Comparison of ENCODE assay signal across 35 cellular contexts in genomic region chr1:5798904-5799303, GRCh38.
"Had no signal": no experiment of that assay in that cellular context is flagged by ENCODE, and none has a peak within 500 bp of the region (broad histone marks: within the 10 kb centered on the region; RNA-seq: fewer than 3 reads in every experiment).

No MANE protein-coding gene starts in this region.

- DNase-seq: Karpas-422, Kasumi-1, MG63, MM.1S, MV-4-11, NCI-H1048, NCI-H1092, NCI-H1092 treated with DMSO at 0.1 percent for 48 hours, NCI-H1105, NCI-H1105 treated with DMSO at 0.1 percent for 48 hours, NCI-H1417 treated with DMSO at 0.1 percent for 48 hours, NCI-H1436, NCI-H1436 treated with DMSO at 0.1 percent for 48 hours, NCI-H146, NCI-H1694, NCI-H1694 treated with DMSO at 0.1 percent for 48 hours, NCI-H187, NCI-H187 treated with DMSO at 0.1 percent for 48 hours, NCI-H1930, NCI-H2029, NCI-H2029 treated with DMSO at 0.1 percent for 48 hours, NCI-H2081, NCI-H2081 treated with DMSO at 0.1 percent for 48 hours, NCI-H2107, NCI-H2171, NCI-H2171 treated with DMSO at 0.1 percent for 48 hours, NCI-H2227 treated with DMSO at 0.1 percent for 48 hours, NCI-H226, NCI-H345, NCI-H446, NCI-H446 treated with DMSO at 0.1 percent for 48 hours, NCI-H510A, NCI-H510A treated with DMSO at 0.1 percent for 48 hours, NCI-H524, NCI-H524 treated with DMSO at 0.1 percent for 48 hours had no signal

- H3K27me3 ChIP-seq: MG63 had no signal

- H3K4me3 ChIP-seq: MG63 had no signal

- H3K9me3 ChIP-seq: MG63 had no signal

- H3K36me3 ChIP-seq: MG63 had no signal
